ENCODE assay signal across 9 cellular contexts in the genomic region with DNA sequence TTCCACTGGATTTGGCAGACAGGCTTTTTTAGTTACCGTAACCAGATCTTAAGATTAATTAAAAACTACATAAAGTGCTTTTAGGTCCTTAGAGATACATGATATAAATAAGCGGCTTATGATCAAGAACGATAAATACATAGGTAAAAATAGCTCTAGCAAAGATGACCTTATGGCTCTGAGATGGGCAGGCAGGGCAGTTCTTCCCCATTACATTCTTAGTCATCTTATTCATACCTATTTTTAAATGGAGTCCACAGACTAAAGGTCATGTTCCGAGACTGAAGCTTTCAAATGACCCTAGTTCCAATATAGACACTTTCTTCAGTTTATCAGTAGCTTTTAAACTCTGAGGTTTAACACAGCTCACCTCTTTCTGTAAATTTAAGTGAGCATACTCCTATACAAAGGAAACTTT. TPM values are rescaled to one million over a fixed set of nuclear protein-coding genes. Genes with fewer than 3 reads are reported as not detected.
DNase-seq lines count a peak whose midpoint lies in the region; ATAC-seq, FAIRE-seq and TF ChIP-seq lines count a peak whose summit lies in the region.
"Had no signal": no experiment of that assay in that cellular context is flagged by ENCODE, and none has a peak within 500 bp of the region (broad histone marks: within the 10 kb centered on the region; RNA-seq: fewer than 3 reads in every experiment).

No MANE protein-coding gene starts in this region.

- no peaks in the 10 kb centered on the region for H3K9me3 Mint-ChIP-seq in activated CD4-positive, alpha-beta memory T cell treated with anti-CD3 and anti-CD28 coated beads, Interleukin-2, amount 10 ng/mL, durations not matched to agents 7 days and 5 days

- H3K27ac ChIP-seq in heart right ventricle, result peak overlapping the region; percentile 69 to 100 (median 100)
- H3K27ac ChIP-seq in skin epidermis, result peak overlapping the region in 17 of 21 experiments; percentile 14 to 100 (median 57)

- H3K36me3 ChIP-seq in heart right ventricle, result peaks cover 0 to 89% (median 46%) of the 10 kb centered on the region in 9 donors

- H3K27me3 ChIP-seq in heart right ventricle, result no peaks in the 10 kb centered on the region

- CTCF ChIA-PET in activated CD4-positive, alpha-beta memory T cell treated with anti-CD3 and anti-CD28 coated beads, Interleukin-2, amount 10 ng/mL, durations not matched to agents 7 days and 5 days (lab: Charles Lee), result interaction anchor here (0.8 to 13.3 kb wide), 3 partner anchors 11 to 46 kb away, joined by 4 to 282 read pairs (median 48); no protein-coding TSS in a partner anchor

- DNase-seq in activated CD4-positive, alpha-beta memory T cell treated with anti-CD3 and anti-CD28 coated beads, Interleukin-2, amount 10 ng/mL, durations not matched to agents 7 days and 5 days, result no peak
- DNase-seq in heart right ventricle, result no peak
- DNase-seq in GM13976 (ENCODE audit: low spot score), result no peak
- no peak for DNase-seq in H54 (ENCODE audit: insufficient read length, low spot score)
- DNase-seq in NCI-H2029 treated with DMSO at 0.1 percent for 48 hours (lab: John Stamatoyannopoulos, UW), result no peak
- DNase-seq: stimulated activated CD8-positive, alpha-beta memory T cell treated with anti-CD3 and anti-CD28 coated beads, Interleukin-4, amount 100 ng/mL, for 48 hours had no signal

- TF ChIP-seq CTCF in heart right ventricle (IDR thresholded peaks at IDR 0.05) (no peak), GM13976 (IDR thresholded peaks at IDR 0.05; ENCODE audit: borderline replicate concordance, control extremely low read depth, extremely low read depth, insufficient read depth, missing control alignments) (no peak)

- peak overlapping the region; percentile 98 for H3K4me3 Mint-ChIP-seq in activated CD4-positive, alpha-beta memory T cell treated with anti-CD3 and anti-CD28 coated beads, Interleukin-2, amount 10 ng/mL, durations not matched to agents 7 days and 5 days

- WGBS in heart right ventricle, 2 donors, result 12 to 15% methylated on average over 4 of the region's 4 CpGs

- H3K4me1 Mint-ChIP-seq in activated CD4-positive, alpha-beta memory T cell treated with anti-CD3 and anti-CD28 coated beads, Interleukin-2, amount 10 ng/mL, durations not matched to agents 7 days and 5 days, result peaks cover 50% of the 10 kb centered on the region

- no peaks in the 10 kb centered on the region for H3K9me3 ChIP-seq in heart right ventricle

- POLR2A ChIA-PET in activated CD4-positive, alpha-beta memory T cell treated with anti-CD3 and anti-CD28 coated beads, Interleukin-2, amount 10 ng/mL, durations not matched to agents 7 days and 5 days (lab: Charles Lee), result interaction anchor here (1.2 to 21.2 kb wide), 5 partner anchors 11 to 688 kb away, joined by 3 to 1377 read pairs (median 114); partner anchors contain the start of gene ENSA

- intact Hi-C loops in heart right ventricle (cut with DNase I), result loop anchor here in 3 of 10 donors (5.0 kb wide), 3 partner anchors 37 to 47 kb away; no protein-coding TSS in a partner anchor

- peaks cover 12 to 66% (median 63%) of the 10 kb centered on the region in 9 donors for H3K4me1 ChIP-seq in heart right ventricle

- no peak for FAIRE-seq in H54 (lab: Jason Lieb, UNC)

- ATAC-seq in heart right ventricle, result peak in 4 of 8 donors; percentile 4 to 43 (median 32)
- no peak for ATAC-seq in HG02852 (IDR thresholded peaks at IDR 0.05; ENCODE audit: unreplicated experiment)

- in situ Hi-C loops in GM13976 (cut with MboI; ENCODE audit: low sequenced_read_pairs, unreplicated experiment), result no loop called here

- H3K4me3 ChIP-seq in heart right ventricle (peak overlapping the region; percentile 82 to 99 (median 96)), skin epidermis (peak overlapping the region; percentile 59 to 97 (median 82))

- H3K27me3 Mint-ChIP-seq in activated CD4-positive, alpha-beta memory T cell treated with anti-CD3 and anti-CD28 coated beads, Interleukin-2, amount 10 ng/mL, durations not matched to agents 7 days and 5 days, result no peaks in the 10 kb centered on the region

- H3K27ac Mint-ChIP-seq in activated CD4-positive, alpha-beta memory T cell treated with anti-CD3 and anti-CD28 coated beads, Interleukin-2, amount 10 ng/mL, durations not matched to agents 7 days and 5 days, result peak overlapping the region; percentile 99

- TF ChIP-seq POLR2A in GM19193 (IDR thresholded peaks at IDR 0.05; ENCODE audit: extremely low read depth, insufficient read depth, insufficient read length) (peak; percentile 2), H54 (IDR thresholded peaks at IDR 0.05; ENCODE audit: low read depth, low read length) (no peak)

- peaks cover 89% of the 10 kb centered on the region for H3K36me3 Mint-ChIP-seq in activated CD4-positive, alpha-beta memory T cell treated with anti-CD3 and anti-CD28 coated beads, Interleukin-2, amount 10 ng/mL, durations not matched to agents 7 days and 5 days (ENCODE audit: low read depth)

RNA-seq across cellular contexts. Expression of gene MCL1, which starts 4.3 kb away (rescaled TPM):
- total RNA-seq in activated CD4-positive, alpha-beta memory T cell treated with anti-CD3 and anti-CD28 coated beads, Interleukin-2, amount 10 ng/mL, durations not matched to agents 7 days and 5 days, result 100 to 1,000 TPM; 470 to 472 TPM
- 100 to 1,000 TPM in 8 of 10 donors, 10 to 100 TPM in 2; 76.4 to 155 (median 122) TPM for total RNA-seq in heart right ventricle
- 10 to 100 TPM; 54.3 to 77.7 TPM for polyA plus RNA-seq in heart right ventricle

RNA-seq across cellular contexts. Expression of gene ADAMTSL4, which starts 25.9 kb away (rescaled TPM):
- total RNA-seq in activated CD4-positive, alpha-beta memory T cell treated with anti-CD3 and anti-CD28 coated beads, Interleukin-2, amount 10 ng/mL, durations not matched to agents 7 days and 5 days, result 1 to 10 TPM; 1.4 to 1.6 TPM
- 10 to 100 TPM; 22.2 to 86.5 (median 40.7) TPM for total RNA-seq in heart right ventricle
- 10 to 100 TPM; 46.6 to 71.4 TPM for polyA plus RNA-seq in heart right ventricle

RNA-seq across cellular contexts. Expression of gene ENSA, which starts 54.3 kb away (rescaled TPM):
- 100 to 1,000 TPM; 221 to 223 TPM for total RNA-seq in activated CD4-positive, alpha-beta memory T cell treated with anti-CD3 and anti-CD28 coated beads, Interleukin-2, amount 10 ng/mL, durations not matched to agents 7 days and 5 days
- total RNA-seq in heart right ventricle, result 100 to 1,000 TPM; 115 to 148 (median 132) TPM
- polyA plus RNA-seq in heart right ventricle, result 10 to 100 TPM; 66.7 to 92.6 TPM

RNA-seq across cellular contexts. Expression of gene FALEC, which starts 59.5 kb away (rescaled TPM):
- not detected for total RNA-seq in activated CD4-positive, alpha-beta memory T cell treated with anti-CD3 and anti-CD28 coated beads, Interleukin-2, amount 10 ng/mL, durations not matched to agents 7 days and 5 days
- total RNA-seq in heart right ventricle, result under 1 TPM in 2 of 10 donors, not detected in 8; 0.46 to 0.60 TPM
- polyA plus RNA-seq in heart right ventricle, result not detected

Comparison
In these comparisons a context has a peak if more than half of its experiments do, and no peak if none do; other contexts are left out.
1. RNA of gene ADAMTSL4, which starts 25.9 kb away (total RNA-seq): 22.2 to 86.5 TPM in heart right ventricle; 1.4 to 1.6 TPM in activated CD4-positive, alpha-beta memory T cell treated with anti-CD3 and anti-CD28 coated beads, Interleukin-2, amount 10 ng/mL, durations not matched to agents 7 days and 5 days; every median in the first group is over 4 times any median in the second.